15 cellular contexts compared by ENCODE assay signal in the genomic region with DNA sequence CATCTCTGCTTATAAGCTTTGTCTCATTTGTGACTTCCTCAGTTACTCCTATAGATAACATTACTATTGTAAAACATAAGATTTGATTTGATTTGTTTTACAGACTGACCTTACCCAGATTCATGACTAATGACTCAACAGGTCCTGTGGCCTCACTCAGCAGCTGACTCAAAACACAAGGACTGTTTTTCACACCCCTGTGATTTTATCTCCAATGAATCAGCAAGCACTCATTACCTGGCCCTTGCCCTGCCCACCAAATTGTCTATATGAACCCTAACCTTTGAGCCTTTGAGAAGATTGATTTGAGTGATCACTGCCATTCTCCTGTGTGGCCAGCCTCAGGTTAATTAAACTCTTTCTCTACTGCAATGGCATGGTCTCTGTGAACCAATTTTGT.
A peak's percentile ranks its signal among the peaks of the same experiment; 100 is the strongest.
DNase-seq lines count a peak whose midpoint lies in the region; ATAC-seq and TF ChIP-seq lines count a peak whose summit lies in the region.
"Had no signal": no experiment of that assay in that cellular context is flagged by ENCODE, and none has a peak within 500 bp of the region (broad histone marks: within the 10 kb centered on the region; RNA-seq: fewer than 3 reads in every experiment).

No MANE protein-coding gene starts in this region.

- peak; percentile 67 for DNase-seq in A172 (ENCODE audit: low spot score)
- peak; percentile 3 for DNase-seq in GM20000 (ENCODE audit: low spot score)
- peak; percentile 54 for DNase-seq in brain microvascular endothelial cell
- DNase-seq in T-cell: no peak
- no peak for DNase-seq in substantia nigra (lab: John Stamatoyannopoulos, UW)
- DNase-seq in activated naive CD8-positive, alpha-beta T cell treated with anti-CD3 and anti-CD28 coated beads, Interleukin-2, amount 50 U/mL, for 24 hours: no peak
- DNase-seq in GM19238 (ENCODE audit: insufficient read length, low spot score): no peak
- DNase-seq: effector memory CD8-positive, alpha-beta T cell; EL; NCI-H1930; Right ventricle myocardium superior had no signal

- H3K27me3 Mint-ChIP-seq in T-cell: no peaks in the 10 kb centered on the region
- H3K27me3 Mint-ChIP-seq in activated naive CD8-positive, alpha-beta T cell treated with anti-CD3 and anti-CD28 coated beads, Interleukin-2, amount 50 U/mL, for 24 hours: no peaks in the 10 kb centered on the region
- H3K27me3 Mint-ChIP-seq: activated naive CD4-positive, alpha-beta T cell treated with anti-CD3 and anti-CD28 coated beads, Interleukin-2, amount 50 U/mL, for 24 hours; effector memory CD8-positive, alpha-beta T cell had no signal

- in situ Hi-C loops in brain microvascular endothelial cell (cut with HindIII; ENCODE audit: low pct_ligation_motif_present, low sequenced_read_pairs): no loop called here

- no peak overlapping the region for H3K4me3 ChIP-seq in brain microvascular endothelial cell (ENCODE audit: low read depth, low read length)
- H3K4me3 ChIP-seq: tibial nerve had no signal

- no peak overlapping the region for H3K27ac ChIP-seq in brain microvascular endothelial cell
- no peak overlapping the region for H3K27ac ChIP-seq in substantia nigra (ENCODE audit: low read depth, low read length, poor library complexity, severe bottlenecking)
- H3K27ac ChIP-seq: neutrophil, tibial nerve had no signal

- no peaks in the 10 kb centered on the region for H3K36me3 Mint-ChIP-seq in T-cell
- H3K36me3 Mint-ChIP-seq in activated naive CD8-positive, alpha-beta T cell treated with anti-CD3 and anti-CD28 coated beads, Interleukin-2, amount 50 U/mL, for 24 hours (ENCODE audit: low read depth): no peaks in the 10 kb centered on the region
- H3K36me3 Mint-ChIP-seq: activated naive CD4-positive, alpha-beta T cell treated with anti-CD3 and anti-CD28 coated beads, Interleukin-2, amount 50 U/mL, for 24 hours had no signal

- H3K4me3 Mint-ChIP-seq in T-cell: no peak overlapping the region
- H3K4me3 Mint-ChIP-seq in activated naive CD8-positive, alpha-beta T cell treated with anti-CD3 and anti-CD28 coated beads, Interleukin-2, amount 50 U/mL, for 24 hours: no peak overlapping the region
- H3K4me3 Mint-ChIP-seq: activated naive CD4-positive, alpha-beta T cell treated with anti-CD3 and anti-CD28 coated beads, Interleukin-2, amount 50 U/mL, for 24 hours; effector memory CD8-positive, alpha-beta T cell had no signal

- H3K36me3 ChIP-seq in brain microvascular endothelial cell (replicated peaks): no peaks in the 10 kb centered on the region
- H3K36me3 ChIP-seq: neutrophil, tibial nerve had no signal

- peaks cover 9 to 19% (median 12%) of the 10 kb centered on the region in 3 donors for H3K9me3 Mint-ChIP-seq in T-cell
- peaks cover 4% of the 10 kb centered on the region for H3K9me3 Mint-ChIP-seq in activated naive CD8-positive, alpha-beta T cell treated with anti-CD3 and anti-CD28 coated beads, Interleukin-2, amount 50 U/mL, for 24 hours

- H3K27ac Mint-ChIP-seq in T-cell: no peak overlapping the region
- H3K27ac Mint-ChIP-seq in activated naive CD8-positive, alpha-beta T cell treated with anti-CD3 and anti-CD28 coated beads, Interleukin-2, amount 50 U/mL, for 24 hours: no peak overlapping the region
- H3K27ac Mint-ChIP-seq: activated naive CD4-positive, alpha-beta T cell treated with anti-CD3 and anti-CD28 coated beads, Interleukin-2, amount 50 U/mL, for 24 hours; effector memory CD8-positive, alpha-beta T cell had no signal

- CTCF ChIA-PET in T-cell (lab: Charles Lee): no interaction called here

- H3K4me1 Mint-ChIP-seq in T-cell: no peaks in the 10 kb centered on the region
- no peaks in the 10 kb centered on the region for H3K4me1 Mint-ChIP-seq in activated naive CD8-positive, alpha-beta T cell treated with anti-CD3 and anti-CD28 coated beads, Interleukin-2, amount 50 U/mL, for 24 hours
- H3K4me1 Mint-ChIP-seq: activated naive CD4-positive, alpha-beta T cell treated with anti-CD3 and anti-CD28 coated beads, Interleukin-2, amount 50 U/mL, for 24 hours had no signal

- POLR2A ChIA-PET in T-cell (lab: Charles Lee): no interaction called here

- TF ChIP-seq CTCF in GM20000 (IDR thresholded peaks at IDR 0.05; ENCODE audit: extremely low read depth, missing control alignments): no peak
- TF ChIP-seq CTCF in brain microvascular endothelial cell (IDR thresholded peaks at IDR 0.05; ENCODE audit: low read depth, low read length, missing control alignments): no peak

- peak; percentile 74 for ATAC-seq in HG03354 (IDR thresholded peaks at IDR 0.05; ENCODE audit: poor library complexity, severe bottlenecking, unreplicated experiment)
- ATAC-seq in T-cell (replicated peaks in 1 of 4): no peak
- ATAC-seq in activated naive CD8-positive, alpha-beta T cell treated with anti-CD3 and anti-CD28 coated beads, Interleukin-2, amount 50 U/mL, for 24 hours: no peak
- ATAC-seq: effector memory CD8-positive, alpha-beta T cell had no signal

- no peaks in the 10 kb centered on the region for H3K27me3 ChIP-seq in brain microvascular endothelial cell (replicated peaks)
- H3K27me3 ChIP-seq: neutrophil, tibial nerve had no signal

Comparison
In these comparisons a context has a peak if more than half of its experiments do, and no peak if none do; other contexts are left out.
1. DNase-seq: peak in A172 (single experiment), GM20000 (single experiment) and brain microvascular endothelial cell (single experiment); none in T-cell (0 of 34), substantia nigra (0 of 49), activated naive CD8-positive, alpha-beta T cell treated with anti-CD3 and anti-CD28 coated beads, Interleukin-2, amount 50 U/mL, for 24 hours (single experiment) and GM19238 (single experiment).